Comparison of ENCODE assay signal across 1 cellular context in the genomic region with DNA sequence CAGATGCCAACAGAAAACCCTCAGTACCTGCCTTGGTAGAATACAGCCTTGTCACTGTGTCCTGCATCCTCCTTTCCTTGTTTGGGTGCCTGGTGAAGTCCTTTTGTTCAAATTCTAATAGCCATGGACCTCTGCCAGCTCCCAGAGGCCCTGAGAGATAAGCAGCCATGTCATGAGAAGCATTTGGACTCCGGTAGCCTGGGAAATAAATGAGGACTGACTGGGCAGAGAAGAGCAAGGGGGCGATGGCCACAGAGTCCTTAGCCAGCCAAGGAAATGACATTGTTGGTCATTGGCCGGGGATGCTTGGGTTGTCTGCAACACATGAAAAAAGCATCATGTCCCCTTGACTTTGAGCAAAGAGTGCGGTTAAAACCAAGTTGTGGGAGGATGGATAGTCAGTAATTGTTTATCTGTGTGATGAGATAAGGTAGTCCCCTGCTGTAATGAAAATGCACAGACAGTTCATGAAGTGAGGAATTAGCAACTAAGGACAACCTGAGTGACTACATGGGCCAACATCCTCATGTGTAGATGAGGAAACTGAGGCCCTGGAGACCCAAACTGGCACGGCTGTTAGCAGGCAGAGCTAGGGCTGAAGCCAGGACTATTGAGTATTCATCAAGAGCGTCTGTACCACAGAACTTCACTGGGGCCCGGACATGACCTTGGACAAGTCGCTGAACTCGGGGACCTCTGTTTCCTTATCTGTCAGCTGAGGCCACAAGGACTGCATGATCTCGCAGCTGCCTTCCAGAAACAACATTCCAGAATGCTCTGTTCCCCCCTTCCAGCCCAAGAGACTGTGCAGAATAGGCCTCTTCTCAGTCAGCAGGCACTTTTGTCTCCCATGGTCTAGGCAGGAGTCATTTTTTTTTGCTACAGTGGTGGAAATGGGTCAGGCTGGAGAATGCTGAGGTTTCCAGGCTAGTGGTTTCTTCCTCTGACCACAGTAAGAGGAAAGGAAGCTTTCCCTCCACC.
A peak's percentile ranks its signal among the peaks of the same experiment; 100 is the strongest.
TF ChIP-seq lines count a peak whose summit lies in the region.

No MANE protein-coding gene starts in this region.

TF ChIP-seq in K562, 482 proteins besides CTCF, POLR2A, EP300 and RAD21 (continued from another document and continues in another):
- TF ChIP-seq POLR2AphosphoS5 (IDR thresholded peaks at IDR 0.05; ENCODE audit: control insufficient read depth, insufficient read depth, low read depth, low read length) (no peak), NCOA6 (IDR thresholded peaks at IDR 0.05) (no peak), SMAD2 (IDR thresholded peaks at IDR 0.05; ENCODE audit: low read depth, low read length) (no peak), KLF6 (CRISPR knock-in tag; IDR thresholded peaks at IDR 0.05; ENCODE audit: borderline replicate concordance) (no peak), NBN (IDR thresholded peaks at IDR 0.05; ENCODE audit: low read depth) (0 out of 2 replicates have a peak, but pooled peaks have one; percentile 27), MCM5 (IDR thresholded peaks at IDR 0.05; ENCODE audit: low read depth) (no peak), FOXM1 (IDR thresholded peaks at IDR 0.05; ENCODE audit: low read depth) (peak; percentile 25; the same call in 1 of the 2 replicates), FOXM1 (CRISPR knock-in tag; IDR thresholded peaks at IDR 0.05; ENCODE audit: low read depth) (no peak), RBM22 (IDR thresholded peaks at IDR 0.05; ENCODE audit: low read depth, low read length, poor library complexity, severe bottlenecking) (no peak), ZNF785 (CRISPR knock-in tag; IDR thresholded peaks at IDR 0.05) (no peak), FIP1L1 (IDR thresholded peaks at IDR 0.05; ENCODE audit: low read depth, low read length, poor library complexity, severe bottlenecking) (no peak), ZNF586 (CRISPR knock-in tag; conservative IDR thresholded peaks at IDR 0.05) (no peak), NR2C2 (CRISPR knock-in tag; IDR thresholded peaks at IDR 0.05) (no peak), NR2C2 (tag; IDR thresholded peaks at IDR 0.05) (peak; percentile 36; the same call in 1 of the 2 replicates), PTRF (tag; IDR thresholded peaks at IDR 0.05) (no peak), ZBTB1 (CRISPR knock-in tag; IDR thresholded peaks at IDR 0.05; ENCODE audit: borderline replicate concordance, low read depth) (no peak), CHCHD3 (CRISPR knock-in tag; IDR thresholded peaks at IDR 0.05) (no peak), EHMT2 (IDR thresholded peaks at IDR 0.05) (no peak), CBFA2T2 (conservative IDR thresholded peaks at IDR 0.05) (peak; percentile 68), ETV1 (tag; conservative IDR thresholded peaks at IDR 0.05; ENCODE audit: low read depth) (no peak), SRSF1 (IDR thresholded peaks at IDR 0.05; ENCODE audit: low read depth, low read length) (no peak)
- TF ChIP-seq, protein P1, sequence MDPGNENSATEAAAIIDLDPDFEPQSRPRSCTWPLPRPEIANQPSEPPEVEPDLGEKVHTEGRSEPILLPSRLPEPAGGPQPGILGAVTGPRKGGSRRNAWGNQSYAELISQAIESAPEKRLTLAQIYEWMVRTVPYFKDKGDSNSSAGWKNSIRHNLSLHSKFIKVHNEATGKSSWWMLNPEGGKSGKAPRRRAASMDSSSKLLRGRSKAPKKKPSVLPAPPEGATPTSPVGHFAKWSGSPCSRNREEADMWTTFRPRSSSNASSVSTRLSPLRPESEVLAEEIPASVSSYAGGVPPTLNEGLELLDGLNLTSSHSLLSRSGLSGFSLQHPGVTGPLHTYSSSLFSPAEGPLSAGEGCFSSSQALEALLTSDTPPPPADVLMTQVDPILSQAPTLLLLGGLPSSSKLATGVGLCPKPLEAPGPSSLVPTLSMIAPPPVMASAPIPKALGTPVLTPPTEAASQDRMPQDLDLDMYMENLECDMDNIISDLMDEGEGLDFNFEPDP (CRISPR knock-in tag; IDR thresholded peaks at IDR 0.05), result no peak
- TF ChIP-seq, protein P2, sequence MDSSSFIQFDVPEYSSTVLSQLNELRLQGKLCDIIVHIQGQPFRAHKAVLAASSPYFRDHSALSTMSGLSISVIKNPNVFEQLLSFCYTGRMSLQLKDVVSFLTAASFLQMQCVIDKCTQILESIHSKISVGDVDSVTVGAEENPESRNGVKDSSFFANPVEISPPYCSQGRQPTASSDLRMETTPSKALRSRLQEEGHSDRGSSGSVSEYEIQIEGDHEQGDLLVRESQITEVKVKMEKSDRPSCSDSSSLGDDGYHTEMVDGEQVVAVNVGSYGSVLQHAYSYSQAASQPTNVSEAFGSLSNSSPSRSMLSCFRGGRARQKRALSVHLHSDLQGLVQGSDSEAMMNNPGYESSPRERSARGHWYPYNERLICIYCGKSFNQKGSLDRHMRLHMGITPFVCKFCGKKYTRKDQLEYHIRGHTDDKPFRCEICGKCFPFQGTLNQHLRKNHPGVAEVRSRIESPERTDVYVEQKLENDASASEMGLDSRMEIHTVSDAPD (CRISPR knock-in tag; IDR thresholded peaks at IDR 0.05), result no peak
- TF ChIP-seq, protein P3, sequence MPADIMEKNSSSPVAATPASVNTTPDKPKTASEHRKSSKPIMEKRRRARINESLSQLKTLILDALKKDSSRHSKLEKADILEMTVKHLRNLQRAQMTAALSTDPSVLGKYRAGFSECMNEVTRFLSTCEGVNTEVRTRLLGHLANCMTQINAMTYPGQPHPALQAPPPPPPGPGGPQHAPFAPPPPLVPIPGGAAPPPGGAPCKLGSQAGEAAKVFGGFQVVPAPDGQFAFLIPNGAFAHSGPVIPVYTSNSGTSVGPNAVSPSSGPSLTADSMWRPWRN (IDR thresholded peaks at IDR 0.05; ENCODE audit: low read depth), result peak; percentile 75
- TF ChIP-seq, protein P4, sequence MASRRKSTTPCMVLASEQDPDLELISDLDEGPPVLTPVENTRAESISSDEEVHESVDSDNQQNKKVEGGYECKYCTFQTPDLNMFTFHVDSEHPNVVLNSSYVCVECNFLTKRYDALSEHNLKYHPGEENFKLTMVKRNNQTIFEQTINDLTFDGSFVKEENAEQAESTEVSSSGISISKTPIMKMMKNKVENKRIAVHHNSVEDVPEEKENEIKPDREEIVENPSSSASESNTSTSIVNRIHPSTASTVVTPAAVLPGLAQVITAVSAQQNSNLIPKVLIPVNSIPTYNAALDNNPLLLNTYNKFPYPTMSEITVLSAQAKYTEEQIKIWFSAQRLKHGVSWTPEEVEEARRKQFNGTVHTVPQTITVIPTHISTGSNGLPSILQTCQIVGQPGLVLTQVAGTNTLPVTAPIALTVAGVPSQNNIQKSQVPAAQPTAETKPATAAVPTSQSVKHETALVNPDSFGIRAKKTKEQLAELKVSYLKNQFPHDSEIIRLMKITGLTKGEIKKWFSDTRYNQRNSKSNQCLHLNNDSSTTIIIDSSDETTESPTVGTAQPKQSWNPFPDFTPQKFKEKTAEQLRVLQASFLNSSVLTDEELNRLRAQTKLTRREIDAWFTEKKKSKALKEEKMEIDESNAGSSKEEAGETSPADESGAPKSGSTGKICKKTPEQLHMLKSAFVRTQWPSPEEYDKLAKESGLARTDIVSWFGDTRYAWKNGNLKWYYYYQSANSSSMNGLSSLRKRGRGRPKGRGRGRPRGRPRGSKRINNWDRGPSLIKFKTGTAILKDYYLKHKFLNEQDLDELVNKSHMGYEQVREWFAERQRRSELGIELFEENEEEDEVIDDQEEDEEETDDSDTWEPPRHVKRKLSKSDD (conservative IDR thresholded peaks at IDR 0.05; ENCODE audit: low read length), result no peak
- TF ChIP-seq, protein P5, sequence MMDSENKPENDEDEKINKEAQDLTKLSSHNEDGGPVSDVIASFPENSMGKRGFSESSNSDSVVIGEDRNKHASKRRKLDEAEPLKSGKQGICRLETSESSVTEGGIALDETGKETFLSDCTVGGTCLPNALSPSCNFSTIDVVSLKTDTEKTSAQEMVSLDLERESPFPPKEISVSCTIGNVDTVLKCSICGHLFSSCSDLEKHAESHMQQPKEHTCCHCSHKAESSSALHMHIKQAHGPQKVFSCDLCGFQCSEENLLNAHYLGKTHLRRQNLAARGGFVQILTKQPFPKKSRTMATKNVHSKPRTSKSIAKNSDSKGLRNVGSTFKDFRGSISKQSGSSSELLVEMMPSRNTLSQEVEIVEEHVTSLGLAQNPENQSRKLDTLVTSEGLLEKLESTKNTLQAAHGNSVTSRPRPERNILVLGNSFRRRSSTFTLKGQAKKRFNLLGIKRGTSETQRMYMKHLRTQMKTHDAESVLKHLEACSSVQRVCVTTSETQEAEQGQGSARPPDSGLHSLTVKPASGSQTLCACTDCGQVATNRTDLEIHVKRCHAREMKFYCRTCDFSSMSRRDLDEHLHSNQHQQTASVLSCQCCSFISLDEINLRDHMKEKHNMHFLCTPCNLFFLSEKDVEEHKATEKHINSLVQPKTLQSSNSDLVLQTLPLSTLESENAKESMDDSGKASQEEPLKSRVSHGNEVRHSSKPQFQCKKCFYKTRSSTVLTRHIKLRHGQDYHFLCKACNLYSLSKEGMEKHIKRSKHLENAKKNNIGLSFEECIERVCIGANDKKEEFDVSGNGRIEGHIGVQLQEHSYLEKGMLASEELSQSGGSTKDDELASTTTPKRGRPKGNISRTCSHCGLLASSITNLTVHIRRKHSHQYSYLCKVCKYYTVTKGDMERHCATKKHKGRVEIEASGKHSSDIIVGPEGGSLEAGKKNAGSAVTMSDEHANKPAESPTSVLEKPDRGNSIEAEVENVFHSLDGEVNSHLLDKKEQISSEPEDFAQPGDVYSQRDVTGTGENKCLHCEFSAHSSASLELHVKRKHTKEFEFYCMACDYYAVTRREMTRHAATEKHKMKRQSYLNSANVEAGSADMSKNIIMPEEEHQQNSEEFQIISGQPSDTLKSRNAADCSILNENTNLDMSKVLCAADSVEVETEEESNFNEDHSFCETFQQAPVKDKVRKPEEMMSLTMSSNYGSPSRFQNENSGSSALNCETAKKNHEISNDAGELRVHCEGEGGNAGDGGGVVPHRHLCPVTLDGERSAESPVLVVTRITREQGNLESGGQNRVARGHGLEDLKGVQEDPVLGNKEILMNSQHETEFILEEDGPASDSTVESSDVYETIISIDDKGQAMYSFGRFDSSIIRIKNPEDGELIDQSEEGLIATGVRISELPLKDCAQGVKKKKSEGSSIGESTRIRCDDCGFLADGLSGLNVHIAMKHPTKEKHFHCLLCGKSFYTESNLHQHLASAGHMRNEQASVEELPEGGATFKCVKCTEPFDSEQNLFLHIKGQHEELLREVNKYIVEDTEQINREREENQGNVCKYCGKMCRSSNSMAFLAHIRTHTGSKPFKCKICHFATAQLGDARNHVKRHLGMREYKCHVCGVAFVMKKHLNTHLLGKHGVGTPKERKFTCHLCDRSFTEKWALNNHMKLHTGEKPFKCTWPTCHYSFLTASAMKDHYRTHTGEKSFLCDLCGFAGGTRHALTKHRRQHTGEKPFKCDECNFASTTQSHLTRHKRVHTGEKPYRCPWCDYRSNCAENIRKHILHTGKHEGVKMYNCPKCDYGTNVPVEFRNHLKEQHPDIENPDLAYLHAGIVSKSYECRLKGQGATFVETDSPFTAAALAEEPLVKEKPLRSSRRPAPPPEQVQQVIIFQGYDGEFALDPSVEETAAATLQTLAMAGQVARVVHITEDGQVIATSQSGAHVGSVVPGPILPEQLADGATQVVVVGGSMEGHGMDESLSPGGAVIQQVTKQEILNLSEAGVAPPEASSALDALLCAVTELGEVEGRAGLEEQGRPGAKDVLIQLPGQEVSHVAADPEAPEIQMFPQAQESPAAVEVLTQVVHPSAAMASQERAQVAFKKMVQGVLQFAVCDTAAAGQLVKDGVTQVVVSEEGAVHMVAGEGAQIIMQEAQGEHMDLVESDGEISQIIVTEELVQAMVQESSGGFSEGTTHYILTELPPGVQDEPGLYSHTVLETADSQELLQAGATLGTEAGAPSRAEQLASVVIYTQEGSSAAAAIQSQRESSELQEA (IDR thresholded peaks at IDR 0.05; ENCODE audit: low read depth), result no peak
- TF ChIP-seq, protein P6, sequence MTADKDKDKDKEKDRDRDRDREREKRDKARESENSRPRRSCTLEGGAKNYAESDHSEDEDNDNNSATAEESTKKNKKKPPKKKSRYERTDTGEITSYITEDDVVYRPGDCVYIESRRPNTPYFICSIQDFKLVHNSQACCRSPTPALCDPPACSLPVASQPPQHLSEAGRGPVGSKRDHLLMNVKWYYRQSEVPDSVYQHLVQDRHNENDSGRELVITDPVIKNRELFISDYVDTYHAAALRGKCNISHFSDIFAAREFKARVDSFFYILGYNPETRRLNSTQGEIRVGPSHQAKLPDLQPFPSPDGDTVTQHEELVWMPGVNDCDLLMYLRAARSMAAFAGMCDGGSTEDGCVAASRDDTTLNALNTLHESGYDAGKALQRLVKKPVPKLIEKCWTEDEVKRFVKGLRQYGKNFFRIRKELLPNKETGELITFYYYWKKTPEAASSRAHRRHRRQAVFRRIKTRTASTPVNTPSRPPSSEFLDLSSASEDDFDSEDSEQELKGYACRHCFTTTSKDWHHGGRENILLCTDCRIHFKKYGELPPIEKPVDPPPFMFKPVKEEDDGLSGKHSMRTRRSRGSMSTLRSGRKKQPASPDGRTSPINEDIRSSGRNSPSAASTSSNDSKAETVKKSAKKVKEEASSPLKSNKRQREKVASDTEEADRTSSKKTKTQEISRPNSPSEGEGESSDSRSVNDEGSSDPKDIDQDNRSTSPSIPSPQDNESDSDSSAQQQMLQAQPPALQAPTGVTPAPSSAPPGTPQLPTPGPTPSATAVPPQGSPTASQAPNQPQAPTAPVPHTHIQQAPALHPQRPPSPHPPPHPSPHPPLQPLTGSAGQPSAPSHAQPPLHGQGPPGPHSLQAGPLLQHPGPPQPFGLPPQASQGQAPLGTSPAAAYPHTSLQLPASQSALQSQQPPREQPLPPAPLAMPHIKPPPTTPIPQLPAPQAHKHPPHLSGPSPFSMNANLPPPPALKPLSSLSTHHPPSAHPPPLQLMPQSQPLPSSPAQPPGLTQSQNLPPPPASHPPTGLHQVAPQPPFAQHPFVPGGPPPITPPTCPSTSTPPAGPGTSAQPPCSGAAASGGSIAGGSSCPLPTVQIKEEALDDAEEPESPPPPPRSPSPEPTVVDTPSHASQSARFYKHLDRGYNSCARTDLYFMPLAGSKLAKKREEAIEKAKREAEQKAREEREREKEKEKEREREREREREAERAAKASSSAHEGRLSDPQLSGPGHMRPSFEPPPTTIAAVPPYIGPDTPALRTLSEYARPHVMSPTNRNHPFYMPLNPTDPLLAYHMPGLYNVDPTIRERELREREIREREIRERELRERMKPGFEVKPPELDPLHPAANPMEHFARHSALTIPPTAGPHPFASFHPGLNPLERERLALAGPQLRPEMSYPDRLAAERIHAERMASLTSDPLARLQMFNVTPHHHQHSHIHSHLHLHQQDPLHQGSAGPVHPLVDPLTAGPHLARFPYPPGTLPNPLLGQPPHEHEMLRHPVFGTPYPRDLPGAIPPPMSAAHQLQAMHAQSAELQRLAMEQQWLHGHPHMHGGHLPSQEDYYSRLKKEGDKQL (CRISPR knock-in tag; IDR thresholded peaks at IDR 0.05; ENCODE audit: borderline replicate concordance), result no peak
- TF ChIP-seq, protein P7, sequence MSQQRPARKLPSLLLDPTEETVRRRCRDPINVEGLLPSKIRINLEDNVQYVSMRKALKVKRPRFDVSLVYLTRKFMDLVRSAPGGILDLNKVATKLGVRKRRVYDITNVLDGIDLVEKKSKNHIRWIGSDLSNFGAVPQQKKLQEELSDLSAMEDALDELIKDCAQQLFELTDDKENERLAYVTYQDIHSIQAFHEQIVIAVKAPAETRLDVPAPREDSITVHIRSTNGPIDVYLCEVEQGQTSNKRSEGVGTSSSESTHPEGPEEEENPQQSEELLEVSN (IDR thresholded peaks at IDR 0.05; ENCODE audit: borderline replicate concordance in 1 of 2, extremely low read depth in 1 of 2, insufficient read depth in 1 of 2, insufficient read length in 1 of 2, low read depth in 1 of 2, low read length in 1 of 2, poor library complexity in 1 of 2, severe bottlenecking in 1 of 2), result no peak
- TF ChIP-seq, protein P8, sequence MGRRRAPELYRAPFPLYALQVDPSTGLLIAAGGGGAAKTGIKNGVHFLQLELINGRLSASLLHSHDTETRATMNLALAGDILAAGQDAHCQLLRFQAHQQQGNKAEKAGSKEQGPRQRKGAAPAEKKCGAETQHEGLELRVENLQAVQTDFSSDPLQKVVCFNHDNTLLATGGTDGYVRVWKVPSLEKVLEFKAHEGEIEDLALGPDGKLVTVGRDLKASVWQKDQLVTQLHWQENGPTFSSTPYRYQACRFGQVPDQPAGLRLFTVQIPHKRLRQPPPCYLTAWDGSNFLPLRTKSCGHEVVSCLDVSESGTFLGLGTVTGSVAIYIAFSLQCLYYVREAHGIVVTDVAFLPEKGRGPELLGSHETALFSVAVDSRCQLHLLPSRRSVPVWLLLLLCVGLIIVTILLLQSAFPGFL (CRISPR knock-in tag; IDR thresholded peaks at IDR 0.05), result no peak
